11 cellular contexts compared by ENCODE assay signal in the genomic region with DNA sequence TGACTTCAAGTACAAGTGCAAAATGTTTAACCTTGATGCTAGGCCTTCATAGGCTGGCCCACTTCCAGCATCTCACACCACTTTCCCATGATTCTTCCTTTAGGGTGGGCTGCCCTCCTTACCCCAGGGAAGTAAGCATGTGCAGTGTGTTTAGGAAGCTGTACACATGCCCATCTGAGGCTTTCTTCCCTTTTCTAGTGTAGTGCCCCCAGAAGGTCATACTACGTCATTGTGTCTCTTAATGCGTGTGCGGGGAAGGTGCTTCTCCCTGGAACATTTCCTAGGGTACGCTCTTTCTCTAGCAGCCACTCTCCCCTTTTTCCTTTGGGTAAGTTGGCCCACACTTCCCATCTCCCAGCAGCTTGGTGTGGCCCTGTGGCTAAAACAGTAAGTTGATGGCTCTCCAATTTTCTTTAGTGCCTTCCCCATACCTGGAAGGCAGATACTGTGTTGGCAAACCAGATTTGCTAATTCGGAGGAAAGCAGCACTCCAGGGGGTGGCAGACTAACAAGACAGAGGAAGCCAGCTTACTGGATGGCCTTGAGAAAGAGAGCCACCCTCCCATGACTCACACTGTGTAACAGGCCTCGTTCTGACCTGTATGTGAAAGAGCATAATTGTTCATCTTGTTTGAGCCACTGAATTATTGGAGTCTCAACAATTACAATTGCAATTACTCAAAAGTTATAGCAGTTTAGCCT. TPM values are rescaled to one million over a fixed set of nuclear protein-coding genes. Genes with fewer than 3 reads are reported as not detected.
DNase-seq lines count a peak whose midpoint lies in the region; ATAC-seq, FAIRE-seq and TF ChIP-seq lines count a peak whose summit lies in the region.
"Had no signal": no experiment of that assay in that cellular context is flagged by ENCODE, and none has a peak within 500 bp of the region (broad histone marks: within the 10 kb centered on the region; RNA-seq: fewer than 3 reads in every experiment).

No MANE protein-coding gene starts in this region.

- no peaks in the 10 kb centered on the region for H3K36me3 Mint-ChIP-seq in astrocyte (ENCODE audit: low read depth, unreplicated experiment)
- H3K36me3 Mint-ChIP-seq in immature natural killer cell: no peaks in the 10 kb centered on the region

- WGBS in lower leg skin, 2 donors: 55% methylated on average over 6 of the region's 6 CpGs

- peaks cover 6% of the 10 kb centered on the region for H3K27me3 Mint-ChIP-seq in astrocyte (ENCODE audit: low read depth, unreplicated experiment)
- H3K27me3 Mint-ChIP-seq in immature natural killer cell (ENCODE audit: low read depth in 3 of 3): peaks cover 3 to 6% (median 6%) of the 10 kb centered on the region in 3 donors

- peak overlapping the region; percentile 55 for H3K4me2 ChIP-seq in astrocyte (ENCODE audit: low read length)

- H3K27ac Mint-ChIP-seq in astrocyte (ENCODE audit: unreplicated experiment) (peak overlapping the region; percentile 50), immature natural killer cell (no peak overlapping the region)

- H3K9me3 ChIP-seq in astrocyte (ENCODE audit: insufficient read depth, low read depth, low read length): no peaks in the 10 kb centered on the region

- no peaks in the 10 kb centered on the region for H4K20me1 ChIP-seq in astrocyte (ENCODE audit: insufficient read depth, low read length)

- no peaks in the 10 kb centered on the region for H3K36me3 ChIP-seq in astrocyte (ENCODE audit: insufficient read depth, low read length)

- DNase-seq in COLO829 (ENCODE audit: low spot score) (peak; percentile 92), LoVo (ENCODE audit: low spot score) (peak; percentile 85), astrocyte (ENCODE audit: low read depth) (peak; percentile 81), lung microvascular endothelial cell (ENCODE audit: low read depth in 2 of 2) (peak; percentile 7 to 81), lower leg skin (ENCODE audit: low spot score in 2 of 2) (no peak), immature natural killer cell (no peak), DMS153 treated with DMSO at 0.1 percent for 48 hours (lab: John Stamatoyannopoulos, UW; ENCODE audit: unreplicated experiment) (no peak)
- DNase-seq: NCI-H526 treated with DMSO at 0.1 percent for 48 hours had no signal

- H3K27me3 ChIP-seq in astrocyte (ENCODE audit: insufficient read depth, low read length): no peaks in the 10 kb centered on the region

- TF ChIP-seq CTCF in astrocyte (IDR thresholded peaks at IDR 0.05; ENCODE audit: insufficient read depth, low read depth, low read length): no peak
- no peak for TF ChIP-seq CTCF in lower leg skin (IDR thresholded peaks at IDR 0.05)

- TF ChIP-seq POLR2A in lower leg skin (IDR thresholded peaks at IDR 0.05): no peak

- no peak for ATAC-seq in GM19452 (IDR thresholded peaks at IDR 0.05; ENCODE audit: unreplicated experiment)

- H3K79me2 ChIP-seq in astrocyte (ENCODE audit: insufficient read depth, low read length): no peaks in the 10 kb centered on the region

- H3K4me1 Mint-ChIP-seq in astrocyte (ENCODE audit: low read depth, unreplicated experiment) (peaks cover 11% of the 10 kb centered on the region), immature natural killer cell (no peaks in the 10 kb centered on the region)

- H3K4me3 Mint-ChIP-seq in astrocyte (ENCODE audit: unreplicated experiment) (peak overlapping the region; percentile 12), immature natural killer cell (no peak overlapping the region)

- H3K4me1 ChIP-seq in astrocyte (ENCODE audit: insufficient read depth, low read length): peaks cover 4% of the 10 kb centered on the region

- intact Hi-C loops in lower leg skin (cut with DNase I; ENCODE audit: low total_unique reads): no loop called here

- no peak overlapping the region for H3K9ac ChIP-seq in astrocyte (ENCODE audit: low read length)

- no peak overlapping the region for H3K4me3 ChIP-seq in astrocyte (ENCODE audit: insufficient read depth, low read depth, low read length)
- no peak overlapping the region for H3K4me3 ChIP-seq in lower leg skin (ENCODE audit: low read depth, poor library complexity, severe bottlenecking)

- peak overlapping the region; percentile 38 for H2AFZ ChIP-seq in astrocyte (ENCODE audit: low read depth, low read length)

- H3K9me3 Mint-ChIP-seq in astrocyte (ENCODE audit: unreplicated experiment): no peaks in the 10 kb centered on the region
- no peaks in the 10 kb centered on the region for H3K9me3 Mint-ChIP-seq in immature natural killer cell

- FAIRE-seq in astrocyte (lab: Jason Lieb, UNC): peak; percentile 88
- FAIRE-seq: GM18507 had no signal

- peak overlapping the region; percentile 34 for H3K27ac ChIP-seq in astrocyte (ENCODE audit: low read depth, low read length)

RNA-seq across cellular contexts. Expression of gene SULT6B1, which starts 1.1 kb away (rescaled TPM):
- not detected in 2 replicates for total RNA-seq in astrocyte
- total RNA-seq in lung microvascular endothelial cell: not detected in 2 replicates
- total RNA-seq in lower leg skin: not detected
- polyA plus RNA-seq in immature natural killer cell: not detected
- total RNA-seq: dermis microvascular lymphatic vessel endothelial cell had no signal

RNA-seq across cellular contexts. Expression of gene CEBPZOS, which starts 6.7 kb away (rescaled TPM):
- total RNA-seq in astrocyte: 34.5 and 37.3 TPM in 2 replicates
- 4.6 and 7.4 TPM in 2 replicates for total RNA-seq in lung microvascular endothelial cell
- total RNA-seq in lower leg skin: 10 to 100 TPM; 10.9 to 18.1 (median 16.6) TPM
- 10 to 100 TPM; 37.6 to 45.4 (median 44.9) TPM for polyA plus RNA-seq in immature natural killer cell

RNA-seq across cellular contexts. Expression of gene EIF2AK2, which starts 32.8 kb away (rescaled TPM):
- 147 and 149 TPM in 2 replicates for total RNA-seq in astrocyte
- 16.8 and 17.5 TPM in 2 replicates for total RNA-seq in lung microvascular endothelial cell
- total RNA-seq in lower leg skin: 10 to 100 TPM in 1 of 4 donors, 1 to 10 TPM in 3; 5.3 to 10.7 (median 7.4) TPM
- 10 to 100 TPM; 16.4 to 48.1 (median 22.2) TPM for polyA plus RNA-seq in immature natural killer cell

RNA-seq across cellular contexts. Expression of gene CEBPZ, which starts 41.8 kb away (rescaled TPM):
- total RNA-seq in astrocyte (47.5 and 48.5 TPM in 2 replicates), lung microvascular endothelial cell (22.0 and 38.7 TPM in 2 replicates), lower leg skin (10 to 100 TPM; 21.0 to 28.5 (median 25.2) TPM)
- polyA plus RNA-seq in immature natural killer cell: 10 to 100 TPM; 16.2 to 28.9 (median 24.9) TPM

RNA-seq across cellular contexts. Expression of gene NDUFAF7, which starts 41.9 kb away (rescaled TPM):
- total RNA-seq in astrocyte: 23.1 and 24.2 TPM in 2 replicates
- 5.8 and 6.3 TPM in 2 replicates for total RNA-seq in lung microvascular endothelial cell
- 10 to 100 TPM in 2 of 4 donors, 1 to 10 TPM in 2; 7.5 to 16.1 (median 12.7) TPM for total RNA-seq in lower leg skin
- 1 to 10 TPM; 5.9 to 8.1 (median 7.7) TPM for polyA plus RNA-seq in immature natural killer cell

Comparison
In these comparisons a context has a peak if more than half of its experiments do, and no peak if none do; other contexts are left out.
1. DNase-seq: peak in COLO829 (single experiment), LoVo (single experiment), astrocyte (single experiment) and lung microvascular endothelial cell (2 of 2); none in lower leg skin (0 of 2), immature natural killer cell (0 of 3) and DMS153 treated with DMSO at 0.1 percent for 48 hours (single experiment).